Comparison of ENCODE assay signal across 13 cellular contexts in the genomic region with DNA sequence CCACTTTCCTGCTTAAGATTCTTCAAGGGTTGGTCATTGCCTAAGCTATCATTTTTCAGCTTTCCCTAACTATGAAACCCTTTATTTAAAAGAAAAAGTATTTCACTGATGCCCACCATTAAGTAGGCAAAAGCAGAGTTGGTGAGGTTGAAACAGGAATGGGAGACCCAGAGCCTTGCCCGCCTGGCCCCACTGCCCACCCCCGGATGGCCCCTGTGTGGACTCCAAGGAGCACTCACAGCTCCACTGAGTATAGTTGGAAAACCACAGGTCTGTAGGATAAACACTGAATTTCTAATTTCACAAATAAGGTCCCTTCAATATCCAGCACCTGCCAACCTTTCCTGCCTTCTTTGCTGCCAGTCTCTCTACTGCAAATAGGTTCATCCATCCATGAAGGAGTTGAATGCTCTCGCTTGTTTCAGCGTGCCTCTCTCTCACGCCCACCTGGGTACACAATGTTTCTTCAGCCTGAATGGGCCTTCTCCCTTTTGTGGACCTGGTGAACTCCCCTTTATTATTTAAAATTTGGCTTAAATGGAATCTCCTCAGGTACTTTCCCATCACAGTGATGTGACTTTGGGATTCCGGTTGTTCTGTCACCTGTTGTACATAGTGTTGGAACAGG. TPM values are rescaled to one million over a fixed set of nuclear protein-coding genes. Genes with fewer than 3 reads are reported as not detected.
A peak's percentile ranks its signal among the peaks of the same experiment; 100 is the strongest.
DNase-seq lines count a peak whose midpoint lies in the region; ATAC-seq and TF ChIP-seq lines count a peak whose summit lies in the region.
"Had no signal": no experiment of that assay in that cellular context is flagged by ENCODE, and none has a peak within 500 bp of the region (broad histone marks: within the 10 kb centered on the region; RNA-seq: fewer than 3 reads in every experiment).

No MANE protein-coding gene starts in this region.

- peaks cover 6% of the 10 kb centered on the region for H3K27me3 Mint-ChIP-seq in activated T-helper 1 cell treated with anti-CD3 and anti-CD28 coated beads, Interleukin-12 subunit alpha, Interleukin-12 subunit beta, Interleukin-2, Interleukin-4 antibody, amounts not matched to agents 30 ng/mL and 10 ng/mL and 1 ng/mL, durations not matched to agents 14 hours and 24 hours and 36 hours (ENCODE audit: insufficient read depth)

- no peak overlapping the region for H3K4me3 Mint-ChIP-seq in activated T-helper 1 cell treated with anti-CD3 and anti-CD28 coated beads, Interleukin-12 subunit alpha, Interleukin-12 subunit beta, Interleukin-2, Interleukin-4 antibody, amounts not matched to agents 30 ng/mL and 10 ng/mL and 1 ng/mL, durations not matched to agents 14 hours and 24 hours and 36 hours

- POLR2A ChIA-PET in A673 (lab: Charles Lee; ENCODE audit: low non-redundant PET), result no interaction called here

- TF ChIP-seq POLR2A in breast epithelium (IDR thresholded peaks at IDR 0.05), result no peak

- no peak overlapping the region for H3K4me3 ChIP-seq in A673 (ENCODE audit: low read depth, low read length, poor library complexity, severe bottlenecking)
- no peak overlapping the region for H3K4me3 ChIP-seq in breast epithelium
- H3K4me3 ChIP-seq: gastrocnemius medialis, testis had no signal

- BruUV-seq in A673 (replicated peaks; lab: Mats Ljungman, UMichigan), result no TSS peak

- no peaks in the 10 kb centered on the region for H3K36me3 Mint-ChIP-seq in activated T-helper 1 cell treated with anti-CD3 and anti-CD28 coated beads, Interleukin-12 subunit alpha, Interleukin-12 subunit beta, Interleukin-2, Interleukin-4 antibody, amounts not matched to agents 30 ng/mL and 10 ng/mL and 1 ng/mL, durations not matched to agents 14 hours and 24 hours and 36 hours (ENCODE audit: low read depth)

- peaks cover 12% of the 10 kb centered on the region for H3K4me1 Mint-ChIP-seq in activated T-helper 1 cell treated with anti-CD3 and anti-CD28 coated beads, Interleukin-12 subunit alpha, Interleukin-12 subunit beta, Interleukin-2, Interleukin-4 antibody, amounts not matched to agents 30 ng/mL and 10 ng/mL and 1 ng/mL, durations not matched to agents 14 hours and 24 hours and 36 hours (ENCODE audit: low read depth)

- peak overlapping the region; percentile 65 for H3K27ac ChIP-seq in A673 (ENCODE audit: low read depth, low read length, poor library complexity, severe bottlenecking)
- H3K27ac ChIP-seq in breast epithelium, result peak overlapping the region in 1 of 2 donors; percentile 87
- H3K27ac ChIP-seq: testis had no signal

- intact Hi-C loops in A673 (cut with micrococcal nuclease; ENCODE audit: unreplicated experiment), result no loop called here
- intact Hi-C loops in breast epithelium (cut with DNase I; ENCODE audit: low total_unique reads), result no loop called here
- intact Hi-C loops in activated T-helper 1 cell treated with anti-CD3 and anti-CD28 coated beads, Interleukin-12 subunit alpha, Interleukin-12 subunit beta, Interleukin-2, Interleukin-4 antibody, amounts not matched to agents 30 ng/mL and 10 ng/mL and 1 ng/mL, durations not matched to agents 14 hours and 24 hours and 36 hours (cut with micrococcal nuclease), result no loop called here

- H3K36me3 ChIP-seq in A673 (ENCODE audit: insufficient read depth, low read length, poor library complexity, severe bottlenecking) (no peaks in the 10 kb centered on the region), breast epithelium (no peaks in the 10 kb centered on the region)
- H3K36me3 ChIP-seq: gastrocnemius medialis had no signal

- TF ChIP-seq CTCF in A673 (conservative IDR thresholded peaks at IDR 0.05; ENCODE audit: low read depth, low read length) (no peak), breast epithelium (IDR thresholded peaks at IDR 0.05) (no peak)

- H3K4me1 ChIP-seq in A673 (ENCODE audit: insufficient read depth, low read length, poor library complexity, severe bottlenecking) (peaks cover 14% of the 10 kb centered on the region), breast epithelium (no peaks in the 10 kb centered on the region)
- H3K4me1 ChIP-seq: testis had no signal

- no peak for DNase-seq in A673 (ENCODE audit: low spot score)
- DNase-seq in NCI-H1105 (lab: John Stamatoyannopoulos, UW), result peak; percentile 89
- peak; percentile 99 for DNase-seq in NCI-H345 (lab: John Stamatoyannopoulos, UW)
- peak; percentile 45 for DNase-seq in iPS-NIHi11 (ENCODE audit: low spot score)
- no peak for DNase-seq in activated T-cell treated with anti-CD3 and anti-CD28 coated beads, Interleukin-2, amount 50 U/mL, for 48 hours
- DNase-seq in breast epithelium (ENCODE audit: low spot score in 2 of 2), result no peak
- DNase-seq in activated T-helper 1 cell treated with anti-CD3 and anti-CD28 coated beads, Interleukin-12 subunit alpha, Interleukin-12 subunit beta, Interleukin-2, Interleukin-4 antibody, amounts not matched to agents 30 ng/mL and 10 ng/mL and 1 ng/mL, durations not matched to agents 14 hours and 24 hours and 36 hours (ENCODE audit: low spot score), result no peak
- DNase-seq: 8988T; activated CD4-positive, CD25-positive, alpha-beta regulatory T cell; amygdala had no signal

- no peak overlapping the region for H3K27ac Mint-ChIP-seq in activated T-helper 1 cell treated with anti-CD3 and anti-CD28 coated beads, Interleukin-12 subunit alpha, Interleukin-12 subunit beta, Interleukin-2, Interleukin-4 antibody, amounts not matched to agents 30 ng/mL and 10 ng/mL and 1 ng/mL, durations not matched to agents 14 hours and 24 hours and 36 hours

- no peak for ATAC-seq in GM18868 (IDR thresholded peaks at IDR 0.05; ENCODE audit: unreplicated experiment)

- H3K9me3 ChIP-seq in A673 (ENCODE audit: low read depth, low read length, poor library complexity, severe bottlenecking) (no peaks in the 10 kb centered on the region), breast epithelium (no peaks in the 10 kb centered on the region)
- H3K9me3 ChIP-seq: gastrocnemius medialis, testis had no signal

- CTCF ChIA-PET in A673 (lab: Charles Lee), result no interaction called here

- no peaks in the 10 kb centered on the region for H3K9me3 Mint-ChIP-seq in activated T-helper 1 cell treated with anti-CD3 and anti-CD28 coated beads, Interleukin-12 subunit alpha, Interleukin-12 subunit beta, Interleukin-2, Interleukin-4 antibody, amounts not matched to agents 30 ng/mL and 10 ng/mL and 1 ng/mL, durations not matched to agents 14 hours and 24 hours and 36 hours

- H3K27me3 ChIP-seq in A673 (replicated peaks; ENCODE audit: insufficient read depth, low read depth, low read length, poor library complexity) (no peaks in the 10 kb centered on the region), breast epithelium (no peaks in the 10 kb centered on the region)
- H3K27me3 ChIP-seq: gastrocnemius medialis, testis had no signal

RNA-seq across cellular contexts. Expression of gene ACAP2, which starts 8.7 kb away (rescaled TPM):
- total RNA-seq in A673 (2021), result 45.5 and 47.4 TPM in 2 replicates
- total RNA-seq in breast epithelium, result 10 to 100 TPM; 60.0 to 87.1 (median 63.0) TPM
- total RNA-seq in activated T-helper 1 cell treated with anti-CD3 and anti-CD28 coated beads, Interleukin-12 subunit alpha, Interleukin-12 subunit beta, Interleukin-2, Interleukin-4 antibody, amounts not matched to agents 30 ng/mL and 10 ng/mL and 1 ng/mL, durations not matched to agents 14 hours and 24 hours and 36 hours, result 38.2 and 46.3 TPM in 2 replicates

Comparison
In these comparisons a context has a peak if more than half of its experiments do, and no peak if none do; other contexts are left out.
1. DNase-seq: peak in NCI-H1105 (single experiment), NCI-H345 (single experiment) and iPS-NIHi11 (single experiment); none in A673 (single experiment), activated T-cell treated with anti-CD3 and anti-CD28 coated beads, Interleukin-2, amount 50 U/mL, for 48 hours (0 of 2), breast epithelium (0 of 2) and activated T-helper 1 cell treated with anti-CD3 and anti-CD28 coated beads, Interleukin-12 subunit alpha, Interleukin-12 subunit beta, Interleukin-2, Interleukin-4 antibody, amounts not matched to agents 30 ng/mL and 10 ng/mL and 1 ng/mL, durations not matched to agents 14 hours and 24 hours and 36 hours (single experiment).